In genomic region chr10:25902002-25902401, GRCh38 we compare ENCODE assay signal across 16 cellular contexts. TPM values are rescaled to one million over a fixed set of nuclear protein-coding genes. Genes with fewer than 3 reads are reported as not detected.
DNase-seq lines count a peak whose midpoint lies in the region; ATAC-seq and TF ChIP-seq lines count a peak whose summit lies in the region.
"Had no signal": no experiment of that assay in that cellular context is flagged by ENCODE, and none has a peak within 500 bp of the region (broad histone marks: within the 10 kb centered on the region; RNA-seq: fewer than 3 reads in every experiment).

No MANE protein-coding gene starts in this region.

- H3K9me3 Mint-ChIP-seq in T-cell = no peaks in the 10 kb centered on the region
- H3K9me3 Mint-ChIP-seq: activated naive CD4-positive, alpha-beta T cell treated with anti-CD3 and anti-CD28 coated beads for 36 hours had no signal

- no peak overlapping the region for H3K4me3 ChIP-seq in spleen
- H3K4me3 ChIP-seq: gastrocnemius medialis, thoracic aorta had no signal

- H3K27ac Mint-ChIP-seq in T-cell = no peak overlapping the region
- H3K27ac Mint-ChIP-seq: activated naive CD4-positive, alpha-beta T cell treated with anti-CD3 and anti-CD28 coated beads for 36 hours had no signal

- H3K4me1 Mint-ChIP-seq in T-cell = no peaks in the 10 kb centered on the region

- intact Hi-C loops in spleen (cut with DNase I; ENCODE audit: low total_unique reads) = no loop called here

- H3K9me3 ChIP-seq in spleen = no peaks in the 10 kb centered on the region
- H3K9me3 ChIP-seq: gastrocnemius medialis, thoracic aorta had no signal

- DNase-seq in Ammon's horn (ENCODE audit: low spot score) = peak; percentile 17
- DNase-seq in SKM-1 treated with dmso at 0.1 percent for 144 hours (lab: John Stamatoyannopoulos, UW; ENCODE audit: unreplicated experiment) = no peak
- no peak for DNase-seq in T-cell
- no peak for DNase-seq in activated CD4-positive, alpha-beta T cell treated with anti-CD3 and anti-CD28 coated beads for 1 hour
- no peak for DNase-seq in spleen
- DNase-seq: activated naive CD4-positive, alpha-beta T cell treated with anti-CD3 and anti-CD28 coated beads for 36 hours; gastrocnemius medialis; GF-D8; Karpas-422; NCI-H187 treated with DMSO at 0.1 percent for 48 hours had no signal

- H3K4me3 Mint-ChIP-seq in T-cell = no peak overlapping the region
- H3K4me3 Mint-ChIP-seq: activated naive CD4-positive, alpha-beta T cell treated with anti-CD3 and anti-CD28 coated beads for 36 hours had no signal

- H3K27ac ChIP-seq in spleen = no peak overlapping the region
- H3K27ac ChIP-seq: gastrocnemius medialis, HL-60, thoracic aorta had no signal

- ATAC-seq in GM19025 (IDR thresholded peaks at IDR 0.05; ENCODE audit: low read depth, unreplicated experiment) = peak; percentile 53
- ATAC-seq in GM21825 (IDR thresholded peaks at IDR 0.05; ENCODE audit: unreplicated experiment) = peak; percentile 57
- peak; percentile 66 for ATAC-seq in HG03432 (IDR thresholded peaks at IDR 0.05; ENCODE audit: unreplicated experiment)
- ATAC-seq in T-cell (replicated peaks in 1 of 4) = no peak
- ATAC-seq: gastrocnemius medialis had no signal

- TF ChIP-seq POLR2A in spleen (IDR thresholded peaks at IDR 0.05) = no peak

- no peaks in the 10 kb centered on the region for H3K36me3 ChIP-seq in spleen
- H3K36me3 ChIP-seq: gastrocnemius medialis, thoracic aorta had no signal

- POLR2A ChIA-PET in T-cell (lab: Charles Lee) = no interaction called here

- peaks cover 0 to 4% (median 0%) of the 10 kb centered on the region in 7 donors for H3K27me3 ChIP-seq in spleen (replicated peaks in 1 of 7)
- H3K27me3 ChIP-seq: gastrocnemius medialis had no signal

- H3K36me3 Mint-ChIP-seq in T-cell = no peaks in the 10 kb centered on the region

- no peak for TF ChIP-seq CTCF in spleen (IDR thresholded peaks at IDR 0.05 in 8 of 11, conservative IDR thresholded peaks at IDR 0.05 in 3 of 11)

- no peaks in the 10 kb centered on the region for H3K4me1 ChIP-seq in spleen
- H3K4me1 ChIP-seq: gastrocnemius medialis had no signal

- H3K27me3 Mint-ChIP-seq in T-cell = peaks cover 4 to 16% of the 10 kb centered on the region in 2 donors

- CTCF ChIA-PET in T-cell (lab: Charles Lee) = no interaction called here

- WGBS in spleen, 5 donors = 57 to 76% (median 66%) methylated on average over 5 of the region's 5 CpGs

RNA-seq across cellular contexts. Expression of gene MYO3A, which starts 32.0 kb away (rescaled TPM):
- total RNA-seq in T-cell = under 1 TPM in 2 of 5 donors, not detected in 3; 0.16 to 0.46 TPM
- total RNA-seq in spleen = 1 to 10 TPM in 2 of 7 donors, under 1 TPM in 4, not detected in 1; 0.09 to 1.3 (median 0.39) TPM
- 1 to 10 TPM in 1 of 3 donors, under 1 TPM in 2; 0.14 to 1.3 (median 0.30) TPM for polyA plus RNA-seq in spleen
- total RNA-seq: A172; activated naive CD4-positive, alpha-beta T cell treated with anti-CD3 and anti-CD28 coated beads for 36 hours had no signal

Comparison
In these comparisons a context has a peak if more than half of its experiments do, and no peak if none do; other contexts are left out.
1. ATAC-seq: peak in GM19025 (single experiment), GM21825 (single experiment) and HG03432 (single experiment); none in T-cell (0 of 4).